22 cellular contexts compared by ENCODE assay signal in the genomic region with DNA sequence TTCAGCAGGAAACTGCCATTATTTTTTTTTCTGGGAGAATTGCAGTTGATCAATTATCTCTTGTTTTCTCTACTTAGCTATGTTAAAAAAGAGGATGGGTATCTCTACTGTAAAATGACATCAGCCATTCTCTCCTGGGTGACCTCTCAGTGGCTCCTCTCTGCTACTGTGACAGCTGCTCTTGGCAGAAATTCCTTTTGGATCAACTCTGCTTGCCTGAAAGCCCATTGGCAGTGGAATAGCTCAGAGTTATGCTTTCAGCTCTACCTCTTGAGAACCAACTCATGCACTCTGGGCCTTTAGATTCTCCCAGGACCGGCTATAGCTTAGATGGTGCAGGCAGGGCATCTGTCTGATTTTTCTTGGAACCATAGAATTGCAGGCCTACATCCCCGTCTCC.
DNase-seq lines count a peak whose midpoint lies in the region; ATAC-seq and TF ChIP-seq lines count a peak whose summit lies in the region.
"Had no signal": no experiment of that assay in that cellular context is flagged by ENCODE, and none has a peak within 500 bp of the region (broad histone marks: within the 10 kb centered on the region; RNA-seq: fewer than 3 reads in every experiment).

No MANE protein-coding gene starts in this region.

- H3K27me3 Mint-ChIP-seq in glutamatergic neuron (ENCODE audit: unreplicated experiment), result peaks cover 2% of the 10 kb centered on the region
- H3K27me3 Mint-ChIP-seq: CD4-positive, CD25-positive, alpha-beta regulatory T cell had no signal

- no peak overlapping the region for H3K27ac ChIP-seq in right atrium auricular region
- H3K27ac ChIP-seq: Peyer's patch had no signal

- no peaks in the 10 kb centered on the region for H3K27me3 ChIP-seq in right atrium auricular region
- H3K27me3 ChIP-seq: BE2C, Peyer's patch had no signal

- intact Hi-C loops in Right ventricle myocardium superior (cut with DNase I), result no loop called here

- H3K9me3 Mint-ChIP-seq in glutamatergic neuron (ENCODE audit: unreplicated experiment), result peaks cover 6% of the 10 kb centered on the region

- no peaks in the 10 kb centered on the region for H3K36me3 Mint-ChIP-seq in glutamatergic neuron (ENCODE audit: unreplicated experiment)
- H3K36me3 Mint-ChIP-seq: CD4-positive, CD25-positive, alpha-beta regulatory T cell had no signal

- ATAC-seq in Right ventricle myocardium superior (ENCODE audit: poor library complexity) (peak; percentile 92), GM18909 (IDR thresholded peaks at IDR 0.05; ENCODE audit: poor library complexity, unreplicated experiment) (no peak)
- ATAC-seq: HCT116 had no signal

- TF ChIP-seq CTCF in right atrium auricular region (IDR thresholded peaks at IDR 0.05) (no peak), glutamatergic neuron (IDR thresholded peaks at IDR 0.05; ENCODE audit: partially characterized antibody, unreplicated experiment) (no peak)

- H3K4me3 ChIP-seq in right atrium auricular region, result no peak overlapping the region
- H3K4me3 ChIP-seq: Peyer's patch had no signal

- no peaks in the 10 kb centered on the region for H3K36me3 ChIP-seq in right atrium auricular region
- H3K36me3 ChIP-seq: BE2C, Peyer's patch had no signal

- peak overlapping the region; percentile 25 for H3K4me3 Mint-ChIP-seq in glutamatergic neuron (ENCODE audit: unreplicated experiment)
- H3K4me3 Mint-ChIP-seq: CD4-positive, CD25-positive, alpha-beta regulatory T cell had no signal

- peak overlapping the region; percentile 11 for H3K27ac Mint-ChIP-seq in glutamatergic neuron (ENCODE audit: unreplicated experiment)
- H3K27ac Mint-ChIP-seq: CD4-positive, CD25-positive, alpha-beta regulatory T cell had no signal

- H3K4me1 Mint-ChIP-seq in glutamatergic neuron (ENCODE audit: low read depth, unreplicated experiment), result peaks cover 20% of the 10 kb centered on the region
- H3K4me1 Mint-ChIP-seq: CD4-positive, CD25-positive, alpha-beta regulatory T cell had no signal

- DNase-seq in Right ventricle myocardium superior (no peak), right atrium auricular region (ENCODE audit: low spot score) (no peak), glutamatergic neuron (no peak), medulla oblongata (ENCODE audit: extremely low spot score) (peak; percentile 25), epidermal melanocyte (ENCODE audit: insufficient read length, low spot score) (no peak), NCI-H2081 (lab: John Stamatoyannopoulos, UW) (no peak), SHP77 treated with DMSO at 0.1 percent for 48 hours (lab: John Stamatoyannopoulos, UW) (no peak)
- DNase-seq: BE2C; CD4-positive, CD25-positive, alpha-beta regulatory T cell; COR-L47; GDM1; GOT3; MM.1S; NCI-H1092 treated with DMSO at 0.1 percent for 48 hours; NCI-H2107; NCI-H345; NCI-H526; NK-92 treated with Interleukin-12 subunit alpha and Interleukin-12 subunit beta, amount 100 ng/mL, for 24 hours; Peyer's patch; SK-N-SH had no signal

- peaks cover 0 to 6% of the 10 kb centered on the region in 2 donors for H3K4me1 ChIP-seq in right atrium auricular region
- H3K4me1 ChIP-seq: Peyer's patch had no signal

- no peaks in the 10 kb centered on the region for H3K9me3 ChIP-seq in right atrium auricular region
- H3K9me3 ChIP-seq: BE2C, Peyer's patch, SK-N-SH had no signal
